Comparison of ENCODE assay signal across 10 cellular contexts in genomic region chr16:1535391-1536291, GRCh38. TPM values are rescaled to one million over a fixed set of nuclear protein-coding genes. Genes with fewer than 3 reads are reported as not detected.
DNase-seq lines count a peak whose midpoint lies in the region; ATAC-seq, FAIRE-seq and TF ChIP-seq lines count a peak whose summit lies in the region.
"Had no signal": no experiment of that assay in that cellular context is flagged by ENCODE, and none has a peak within 500 bp of the region (broad histone marks: within the 10 kb centered on the region; RNA-seq: fewer than 3 reads in every experiment).

No MANE protein-coding gene starts in this region.

- intact Hi-C loops in dorsolateral prefrontal cortex (cut with DNase I), result no loop called here

- ATAC-seq in GM19455 (IDR thresholded peaks at IDR 0.05; ENCODE audit: unreplicated experiment), result no peak
- ATAC-seq in omental fat pad (ENCODE audit: low FRiP score), result no peak
- ATAC-seq: mucosa of descending colon had no signal

- DNase-seq in SW480 (ENCODE audit: low spot score), result peak; percentile 63
- DNase-seq in dorsolateral prefrontal cortex, result no peak
- no peak for DNase-seq in midbrain (lab: John Stamatoyannopoulos, UW)
- no peak for DNase-seq in urothelium cell line (ENCODE audit: low spot score)
- DNase-seq in omental fat pad (ENCODE audit: low spot score), result no peak
- DNase-seq: SIG-M5 had no signal

- FAIRE-seq in urothelium cell line (lab: Jason Lieb, UNC), result no peak

- H3K27me3 ChIP-seq in ACC112 (ENCODE audit: insufficient read depth, low read length) (no peaks in the 10 kb centered on the region), dorsolateral prefrontal cortex (no peaks in the 10 kb centered on the region), muscle layer of colon (ENCODE audit: control insufficient read depth in 1 of 2, insufficient read depth in 2 of 2, low read length in 2 of 2) (no peaks in the 10 kb centered on the region)

- no peak overlapping the region for H3K9ac ChIP-seq in muscle layer of colon (ENCODE audit: low read length)

- H3K4me3 ChIP-seq in ACC112 (ENCODE audit: low read depth, low read length) (peak overlapping the region; percentile 95), dorsolateral prefrontal cortex (peak overlapping the region in 52 of 59 donors; percentile 19 to 67 (median 48)), muscle layer of colon (ENCODE audit: low read depth in 1 of 2, low read length in 2 of 2) (peak overlapping the region in 1 of 2 donors; percentile 47)
- H3K4me3 ChIP-seq: mucosa of descending colon had no signal

- TF ChIP-seq CTCF in dorsolateral prefrontal cortex (IDR thresholded peaks at IDR 0.05 in 54 of 56, conservative IDR thresholded peaks at IDR 0.05 in 2 of 56; ENCODE audit: low read depth in 1 of 56, partially characterized antibody in 56 of 56) (no peak), omental fat pad (IDR thresholded peaks at IDR 0.05) (no peak)

- H3K36me3 ChIP-seq in ACC112 (ENCODE audit: insufficient read depth, low read length), result no peaks in the 10 kb centered on the region
- H3K36me3 ChIP-seq in muscle layer of colon (ENCODE audit: insufficient read depth, low read length), result peaks cover 18% of the 10 kb centered on the region

- no peak overlapping the region for H3K27ac ChIP-seq in ACC112 (ENCODE audit: low read depth, low read length)
- H3K27ac ChIP-seq in dorsolateral prefrontal cortex, result peak overlapping the region in 32 of 59 donors; percentile 0 to 83 (median 49)
- peak overlapping the region; percentile 42 for H3K27ac ChIP-seq in muscle layer of colon (ENCODE audit: low read depth, low read length)

- peaks cover 23% of the 10 kb centered on the region for H3K4me1 ChIP-seq in ACC112 (ENCODE audit: control insufficient read depth, insufficient read depth, low read length, unreplicated experiment)
- peaks cover 52% of the 10 kb centered on the region for H3K4me1 ChIP-seq in muscle layer of colon (ENCODE audit: insufficient read depth, low read length)

- H3K9me3 ChIP-seq in muscle layer of colon (ENCODE audit: low read length), result no peaks in the 10 kb centered on the region
- H3K9me3 ChIP-seq: mucosa of descending colon had no signal

- peaks cover 35% of the 10 kb centered on the region for H3K79me2 ChIP-seq in ACC112 (ENCODE audit: control insufficient read depth, insufficient read depth, low read length, unreplicated experiment)

- no peak overlapping the region for H2AFZ ChIP-seq in ACC112 (ENCODE audit: low read length, unreplicated experiment)

RNA-seq across cellular contexts. Expression of gene TMEM204, which starts 2.2 kb away (rescaled TPM):
- total RNA-seq in dorsolateral prefrontal cortex, result 10 to 100 TPM in 14 of 120 experiments, 1 to 10 TPM in 106; 2.6 to 24.9 (median 7.0) TPM
- total RNA-seq in omental fat pad, result 100 to 1,000 TPM in 1 of 4 donors, 10 to 100 TPM in 3; 21.4 to 141 (median 41.7) TPM

RNA-seq across cellular contexts. Expression of gene TELO2, which starts 42.5 kb away (rescaled TPM):
- total RNA-seq in dorsolateral prefrontal cortex, result 10 to 100 TPM; 21.6 to 46.8 (median 31.5) TPM
- total RNA-seq in omental fat pad, result 10 to 100 TPM; 12.7 to 38.5 (median 22.2) TPM

RNA-seq across cellular contexts. Expression of gene PTX4, which starts 46.9 kb away (rescaled TPM):
- under 1 TPM in 21 of 120 experiments, not detected in 99; 0.29 to 0.85 (median 0.53) TPM for total RNA-seq in dorsolateral prefrontal cortex
- not detected for total RNA-seq in omental fat pad
- total RNA-seq: mucosa of descending colon had no signal
